9 cellular contexts compared by ENCODE assay signal in the genomic region with DNA sequence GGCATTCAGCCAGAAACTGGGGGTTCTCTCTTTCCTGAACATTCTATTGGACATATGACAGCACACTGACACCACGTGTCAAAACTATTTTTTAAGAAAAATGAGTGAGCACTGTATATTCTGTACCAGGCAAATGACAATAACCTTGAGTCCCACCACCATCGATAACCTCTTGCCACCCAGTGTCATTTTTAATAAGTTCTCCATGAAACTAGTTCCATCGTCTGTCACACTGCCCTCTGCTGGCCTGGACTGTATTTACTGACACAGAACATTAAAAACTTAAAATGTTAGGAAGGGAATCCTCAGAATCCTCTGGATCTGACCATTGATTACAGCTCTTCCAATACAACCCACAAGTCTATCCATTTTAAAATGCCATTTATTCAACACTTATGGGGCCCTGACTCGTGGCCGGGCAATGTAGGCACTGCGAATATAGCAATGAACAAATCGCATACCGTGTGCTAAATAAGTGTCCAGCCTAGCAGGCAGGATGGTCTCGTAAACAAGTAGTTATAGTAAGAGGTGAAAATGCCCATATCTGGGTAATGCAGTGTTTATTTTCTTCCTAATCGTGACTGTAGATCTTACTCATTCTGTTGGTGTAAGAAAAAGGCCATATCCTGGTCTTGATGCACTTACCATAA. TPM values are rescaled to one million over a fixed set of nuclear protein-coding genes. Genes with fewer than 3 reads are reported as not detected.
DNase-seq lines count a peak whose midpoint lies in the region; ATAC-seq and TF ChIP-seq lines count a peak whose summit lies in the region.
"Had no signal": no experiment of that assay in that cellular context is flagged by ENCODE, and none has a peak within 500 bp of the region (broad histone marks: within the 10 kb centered on the region; RNA-seq: fewer than 3 reads in every experiment).

No MANE protein-coding gene starts in this region.

- no peak overlapping the region for H3K4me2 ChIP-seq in DND-41 (ENCODE audit: insufficient read depth, low read length)

- no peaks in the 10 kb centered on the region for H3K79me2 ChIP-seq in DND-41 (ENCODE audit: insufficient read depth, low read length)

- DNase-seq in DND-41 (peak; percentile 62), T follicular helper cell (ENCODE audit: low read depth) (peak; percentile 3), cerebellar cortex (ENCODE audit: low spot score) (peak; percentile 57), left lung (no peak), COR-L47 (lab: John Stamatoyannopoulos, UW) (no peak)
- peak; percentile 3 for DNase-seq in stimulated activated CD8-positive, alpha-beta memory T cell treated with anti-CD3 and anti-CD28 coated beads, Interleukin-12 subunit alpha, Interleukin-12 subunit beta, amount 100 ng/mL, for 24 hours (ENCODE audit: extremely low read depth)
- DNase-seq: activated B cell treated with CpG ODN at 0.5 μM for 24 hours had no signal

- intact Hi-C loops in left lung (cut with DNase I) = no loop called here

- H3K9me3 ChIP-seq in DND-41 (ENCODE audit: insufficient read depth, low read length, severe bottlenecking) (no peaks in the 10 kb centered on the region), left lung (no peaks in the 10 kb centered on the region)

- H3K4me1 ChIP-seq in DND-41 (ENCODE audit: insufficient read depth, low read length) = no peaks in the 10 kb centered on the region
- no peaks in the 10 kb centered on the region for H3K4me1 ChIP-seq in left lung

- no peak overlapping the region for H3K27ac ChIP-seq in DND-41 (ENCODE audit: low read length)
- H3K27ac ChIP-seq in left lung = no peak overlapping the region

- peak; percentile 76 for TF ChIP-seq CTCF in DND-41 (IDR thresholded peaks at IDR 0.05; ENCODE audit: borderline replicate concordance, extremely low read depth, low read length, poor library complexity, severe bottlenecking)
- peak; percentile 54 to 61 for TF ChIP-seq CTCF in left lung (IDR thresholded peaks at IDR 0.05)

- H3K36me3 ChIP-seq in DND-41 (ENCODE audit: insufficient read depth, low read length) = no peaks in the 10 kb centered on the region
- H3K36me3 ChIP-seq in left lung = no peaks in the 10 kb centered on the region

- H3K4me3 ChIP-seq in DND-41 (ENCODE audit: low read depth in 1 of 2, low read length in 2 of 2) = no peak overlapping the region
- H3K4me3 ChIP-seq in left lung = no peak overlapping the region

- ATAC-seq in DND-41 (ENCODE audit: insufficient read depth, low read depth) (peak; percentile 55; the same call in 1 of the 3 replicates), HG03175 (IDR thresholded peaks at IDR 0.05; ENCODE audit: unreplicated experiment) (peak; percentile 58), left lung (peak; percentile 51), GM19324 (IDR thresholded peaks at IDR 0.05; ENCODE audit: low FRiP score, unreplicated experiment) (no peak)

- H3K27me3 ChIP-seq in DND-41 (ENCODE audit: insufficient read depth, low read length, poor library complexity) (peaks cover 7% of the 10 kb centered on the region), left lung (no peaks in the 10 kb centered on the region)

- no peak overlapping the region for H2AFZ ChIP-seq in DND-41 (ENCODE audit: low read depth, low read length)

- H3K9ac ChIP-seq in DND-41 (ENCODE audit: low read depth, low read length) = no peak overlapping the region

- no peaks in the 10 kb centered on the region for H4K20me1 ChIP-seq in DND-41 (ENCODE audit: insufficient read depth, low read length)

RNA-seq across cellular contexts. Expression of gene CACNB2, which starts 35.9 kb away (rescaled TPM):
- total RNA-seq in left lung = 1 to 10 TPM; 4.0 to 5.7 TPM
- total RNA-seq: activated B cell treated with CpG ODN at 0.5 μM for 24 hours had no signal

Comparison
In these comparisons a context has a peak if more than half of its experiments do, and no peak if none do; other contexts are left out.
1. DNase-seq: peak in DND-41 (single experiment), T follicular helper cell (single experiment), cerebellar cortex (single experiment) and stimulated activated CD8-positive, alpha-beta memory T cell treated with anti-CD3 and anti-CD28 coated beads, Interleukin-12 subunit alpha, Interleukin-12 subunit beta, amount 100 ng/mL, for 24 hours (single experiment); none in left lung (0 of 2) and COR-L47 (single experiment).